ENCODE assay signal across 9 cellular contexts in genomic region chr14:74085828-74086227, GRCh38. TPM values are rescaled to one million over a fixed set of nuclear protein-coding genes. Genes with fewer than 3 reads are reported as not detected.
DNase-seq lines count a peak whose midpoint lies in the region; ATAC-seq and TF ChIP-seq lines count a peak whose summit lies in the region.
"Had no signal": no experiment of that assay in that cellular context is flagged by ENCODE, and none has a peak within 500 bp of the region (broad histone marks: within the 10 kb centered on the region; RNA-seq: fewer than 3 reads in every experiment).

No MANE protein-coding gene starts in this region.

- H3K9me3 ChIP-seq in heart left ventricle (no peaks in the 10 kb centered on the region), iPS-18c (ENCODE audit: control insufficient read depth, insufficient read depth, low read length) (no peaks in the 10 kb centered on the region), upper lobe of right lung (no peaks in the 10 kb centered on the region)

- 90 to 97% (median 93%) methylated on average over 1 of the region's 1 CpG for WGBS in heart left ventricle, 4 donors

- H3K36me3 ChIP-seq in heart left ventricle: peaks cover 0 to 2% (median 0%) of the 10 kb centered on the region in 9 donors
- no peaks in the 10 kb centered on the region for H3K36me3 ChIP-seq in upper lobe of right lung

- H3K27ac ChIP-seq in heart left ventricle (peak overlapping the region in 1 of 12 donors; percentile 94), upper lobe of right lung (no peak overlapping the region)

- H3K4me1 ChIP-seq in heart left ventricle (peaks cover 0 to 38% (median 20%) of the 10 kb centered on the region in 12 donors), upper lobe of right lung (peaks cover 15% of the 10 kb centered on the region)

- intact Hi-C loops in heart left ventricle (cut with DNase I): loop anchor here in 1 of 10 donors (2.0 kb wide), 1 partner anchor 67 kb away; the partner anchor contains the start of genes BBOF1 and ENTPD5
- intact Hi-C loops in cardiac septum (cut with DNase I): no loop called here
- intact Hi-C loops in upper lobe of right lung (cut with DNase I): no loop called here

- no peak for TF ChIP-seq CTCF in heart left ventricle (IDR thresholded peaks at IDR 0.05)
- no peak for TF ChIP-seq CTCF in WI38 (IDR thresholded peaks at IDR 0.05; ENCODE audit: low read depth, low read length)
- TF ChIP-seq CTCF in upper lobe of right lung (IDR thresholded peaks at IDR 0.05): no peak

- peak overlapping the region in 10 of 12 donors; percentile 59 to 90 (median 81) for H3K4me3 ChIP-seq in heart left ventricle
- H3K4me3 ChIP-seq in WI38 (ENCODE audit: low read depth, low read length): peak overlapping the region; percentile 81
- H3K4me3 ChIP-seq in iPS-18c (ENCODE audit: insufficient read depth, low read depth, low read length): 0 out of 2 replicates have a peak overlapping the region, but pooled peaks have one; percentile 90
- peak overlapping the region; percentile 73 for H3K4me3 ChIP-seq in upper lobe of right lung

- H3K27me3 ChIP-seq in heart left ventricle (no peaks in the 10 kb centered on the region), upper lobe of right lung (no peaks in the 10 kb centered on the region)

- no peak for ATAC-seq in heart left ventricle
- ATAC-seq in upper lobe of right lung: no peak

- no peak for DNase-seq in heart left ventricle
- no peak for DNase-seq in cardiac septum (ENCODE audit: low spot score)
- DNase-seq in upper lobe of right lung: no peak
- no peak for DNase-seq in NCI-H69 (lab: John Stamatoyannopoulos, UW)
- no peak for DNase-seq in stimulated activated CD4-positive, alpha-beta T cell treated with anti-CD3 and anti-CD28 coated beads, Interleukin-1b, Interleukin-23, amount 100 ng/mL, for 48 hours
- no peak for DNase-seq in NCI-H1105 treated with DMSO at 0.1 percent for 48 hours (lab: John Stamatoyannopoulos, UW)
- DNase-seq: NCI-H1694 treated with DMSO at 0.1 percent for 48 hours had no signal

- no peak for TF ChIP-seq POLR2A in heart left ventricle (IDR thresholded peaks at IDR 0.05)

RNA-seq across cellular contexts. Expression of gene LIN52, which starts 1.1 kb away (rescaled TPM):
- total RNA-seq in heart left ventricle (10 to 100 TPM in 3 of 9 donors, 1 to 10 TPM in 6; 4.2 to 14.5 (median 8.9) TPM), cardiac septum (7.4 TPM), upper lobe of right lung (8.7 TPM)
- polyA plus RNA-seq in heart left ventricle: 10 to 100 TPM in 1 of 2 donors, 1 to 10 TPM in 1; 5.4 to 11.8 TPM

RNA-seq across cellular contexts. Expression of gene ALDH6A1, which starts 1.6 kb away (rescaled TPM):
- total RNA-seq in heart left ventricle: 100 to 1,000 TPM in 1 of 9 donors, 10 to 100 TPM in 8; 39.0 to 103 (median 71.3) TPM
- 10 to 100 TPM; 16.5 to 30.8 TPM for polyA plus RNA-seq in heart left ventricle
- 67.8 TPM for total RNA-seq in cardiac septum
- 49.1 TPM for total RNA-seq in upper lobe of right lung
